ENCODE assay signal across 8 cellular contexts in the genomic region with DNA sequence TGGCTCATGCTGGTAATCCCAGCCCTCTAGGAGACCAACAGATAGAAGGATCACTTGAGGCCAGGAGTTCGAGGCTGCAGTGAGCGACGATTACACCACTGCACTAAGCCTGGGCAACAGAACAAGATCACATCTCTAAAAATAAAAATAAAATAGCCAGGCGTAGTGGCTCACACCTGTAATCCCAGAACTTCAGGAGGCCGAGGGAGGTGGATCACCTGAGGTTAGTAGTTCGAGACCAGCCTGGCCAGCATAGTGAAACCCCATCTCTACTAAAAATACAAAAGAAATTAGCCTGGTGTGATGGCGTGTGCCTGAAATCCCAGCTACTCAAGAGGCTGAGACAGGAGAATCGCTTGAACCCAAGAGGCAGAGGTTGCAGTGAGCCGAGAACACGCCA. TPM values are rescaled to one million over a fixed set of nuclear protein-coding genes. Genes with fewer than 3 reads are reported as not detected.
DNase-seq lines count a peak whose midpoint lies in the region; ATAC-seq, FAIRE-seq and TF ChIP-seq lines count a peak whose summit lies in the region.
"Not testable (repeated sequence)": the region's sequence is repeated elsewhere in the genome, so short reads cannot be mapped to it uniquely, and the experiment has no call there.

No MANE protein-coding gene starts in this region.

- TF ChIP-seq POLR2A in endothelial cell of umbilical vein (IDR thresholded peaks at IDR 0.05; ENCODE audit: low read depth, low read length): not testable (repeated sequence)

- not testable (repeated sequence) for ATAC-seq in WTC11; activated naive CD8-positive, alpha-beta T cell treated with anti-CD3 and anti-CD28 coated beads, Interleukin-2, amount 50 U/mL, for 24 hours; stimulated activated memory B cell treated with anti-CD40 and anti-IgM and Interleukin-4, amounts not matched to agents 10 μg/mL and 1 μg/mL and 100 μg/mL, for 72 hours

- peak overlapping the region; percentile 62; the same call in 1 of the 2 replicates for H3K4me2 ChIP-seq in BLaER1
- not testable (repeated sequence) for H3K4me2 ChIP-seq in endothelial cell of umbilical vein (ENCODE audit: insufficient read depth, low read length)

- CTCF ChIA-PET in WTC11 (lab: Charles Lee): not testable (repeated sequence)
- CTCF ChIA-PET in endothelial cell of umbilical vein (lab: Charles Lee): interaction anchor here (0.7 to 6.5 kb wide), 2 partner anchors 15 to 156 kb away, joined by 3 to 31 read pairs; no protein-coding TSS in a partner anchor

- H3K79me2 ChIP-seq in endothelial cell of umbilical vein (ENCODE audit: control insufficient read depth, insufficient read depth, low read length): not testable (repeated sequence)

- DNase-seq in GM12865 (ENCODE audit: low read depth) (peak; percentile 26), M059J (ENCODE audit: low read depth) (peak; percentile 41), kidney tubule cell (ENCODE audit: low spot score) (peak; percentile 20)
- DNase-seq in WTC11 (ENCODE audit: low spot score); activated naive CD8-positive, alpha-beta T cell treated with anti-CD3 and anti-CD28 coated beads, Interleukin-2, amount 50 U/mL, for 24 hours; endothelial cell of umbilical vein (ENCODE audit: low read depth, low spot score): not testable (repeated sequence)

- not testable (repeated sequence) for FAIRE-seq in endothelial cell of umbilical vein (lab: Jason Lieb, UNC)

- peaks cover 38% of the 10 kb centered on the region for H3K36me3 ChIP-seq in BLaER1
- H3K36me3 ChIP-seq in endothelial cell of umbilical vein (ENCODE audit: control insufficient read depth in 2 of 2, extremely low read depth in 1 of 2, insufficient read depth in 2 of 2, low read length in 2 of 2): peaks cover 15 to 19% of the 10 kb centered on the region in 2 experiments

- not testable (repeated sequence) for H3K9me3 ChIP-seq in BLaER1; endothelial cell of umbilical vein (replicated peaks; ENCODE audit: control insufficient read depth, insufficient read depth, low read length)

- intact Hi-C loops in endothelial cell of umbilical vein (cut with micrococcal nuclease): not testable (repeated sequence)

- not testable (repeated sequence) for H3K27ac Mint-ChIP-seq in WTC11
- H3K27ac Mint-ChIP-seq in activated naive CD8-positive, alpha-beta T cell treated with anti-CD3 and anti-CD28 coated beads, Interleukin-2, amount 50 U/mL, for 24 hours: peak overlapping the region; percentile 27
- peak overlapping the region; percentile 47 for H3K27ac Mint-ChIP-seq in stimulated activated memory B cell treated with anti-CD40 and anti-IgM and Interleukin-4, amounts not matched to agents 10 μg/mL and 1 μg/mL and 100 μg/mL, for 72 hours

- TF ChIP-seq CTCF in GM12865 (IDR thresholded peaks at IDR 0.05; ENCODE audit: insufficient read depth, low read depth, low read length, missing control alignments); WTC11 (IDR thresholded peaks at IDR 0.05); endothelial cell of umbilical vein (IDR thresholded peaks at IDR 0.05; ENCODE audit: extremely low read depth in 1 of 2, insufficient read depth in 1 of 2, low read depth in 1 of 2, low read length in 2 of 2): not testable (repeated sequence)

- not testable (repeated sequence) for H3K9me1 ChIP-seq in endothelial cell of umbilical vein (replicated peaks; ENCODE audit: control insufficient read depth, extremely low read depth, insufficient read depth, low read length)

- H3K27ac ChIP-seq in BLaER1; endothelial cell of umbilical vein (ENCODE audit: insufficient read depth, low read depth, low read length): not testable (repeated sequence)

- not testable (repeated sequence) for H2AFZ ChIP-seq in endothelial cell of umbilical vein (ENCODE audit: low read depth, low read length)

- not testable (repeated sequence) for H3K4me3 ChIP-seq in BLaER1; GM12865 (ENCODE audit: low read depth, low read length); endothelial cell of umbilical vein (replicated peaks in 1 of 3; ENCODE audit: insufficient read depth in 1 of 3, low read depth in 1 of 3, low read length in 3 of 3)

- peaks cover 39% of the 10 kb centered on the region for H3K36me3 Mint-ChIP-seq in WTC11
- H3K36me3 Mint-ChIP-seq in activated naive CD8-positive, alpha-beta T cell treated with anti-CD3 and anti-CD28 coated beads, Interleukin-2, amount 50 U/mL, for 24 hours (ENCODE audit: low read depth): peaks cover 30% of the 10 kb centered on the region
- H3K36me3 Mint-ChIP-seq in stimulated activated memory B cell treated with anti-CD40 and anti-IgM and Interleukin-4, amounts not matched to agents 10 μg/mL and 1 μg/mL and 100 μg/mL, for 72 hours: peaks cover 27% of the 10 kb centered on the region

- not testable (repeated sequence) for H3K27me3 ChIP-seq in BLaER1; endothelial cell of umbilical vein (ENCODE audit: control insufficient read depth in 2 of 2, insufficient read depth in 2 of 2, low read length in 2 of 2)

- POLR2A ChIA-PET in WTC11 (lab: Charles Lee): interaction anchor here (1.0 to 4.4 kb wide), 2 partner anchors 27 to 97 kb away, joined by 3 to 21 read pairs; no protein-coding TSS in a partner anchor
- POLR2A ChIA-PET in endothelial cell of umbilical vein (lab: Charles Lee): interaction anchor here (1.0 kb wide), 1 partner anchor 36 kb away, joined by 3 read pairs; no protein-coding TSS in a partner anchor

- not testable (repeated sequence) for H3K4me3 Mint-ChIP-seq in WTC11; activated naive CD8-positive, alpha-beta T cell treated with anti-CD3 and anti-CD28 coated beads, Interleukin-2, amount 50 U/mL, for 24 hours; stimulated activated memory B cell treated with anti-CD40 and anti-IgM and Interleukin-4, amounts not matched to agents 10 μg/mL and 1 μg/mL and 100 μg/mL, for 72 hours

- dilution Hi-C loops in endothelial cell of umbilical vein (cut with MboI; ENCODE audit: extremely low pct_ligation_motif_present, low sequenced_read_pairs): not testable (repeated sequence)

- not testable (repeated sequence) for BruUV-seq in endothelial cell of umbilical vein (replicated peaks; lab: Mats Ljungman, UMichigan)

- peaks cover 46% of the 10 kb centered on the region for H3K4me1 ChIP-seq in BLaER1
- H3K4me1 ChIP-seq in endothelial cell of umbilical vein (ENCODE audit: control insufficient read depth, extremely low read depth, insufficient read depth, low read length): not testable (repeated sequence)

- H3K9ac ChIP-seq in BLaER1; endothelial cell of umbilical vein (replicated peaks; ENCODE audit: extremely low read depth, insufficient read depth, low read length): not testable (repeated sequence)

- H3K4me1 Mint-ChIP-seq in WTC11: not testable (repeated sequence)
- peaks cover 21% of the 10 kb centered on the region for H3K4me1 Mint-ChIP-seq in activated naive CD8-positive, alpha-beta T cell treated with anti-CD3 and anti-CD28 coated beads, Interleukin-2, amount 50 U/mL, for 24 hours
- H3K4me1 Mint-ChIP-seq in stimulated activated memory B cell treated with anti-CD40 and anti-IgM and Interleukin-4, amounts not matched to agents 10 μg/mL and 1 μg/mL and 100 μg/mL, for 72 hours: peaks cover 38% of the 10 kb centered on the region

- not testable (repeated sequence) for H3K27me3 Mint-ChIP-seq in WTC11 (ENCODE audit: low read depth); activated naive CD8-positive, alpha-beta T cell treated with anti-CD3 and anti-CD28 coated beads, Interleukin-2, amount 50 U/mL, for 24 hours; stimulated activated memory B cell treated with anti-CD40 and anti-IgM and Interleukin-4, amounts not matched to agents 10 μg/mL and 1 μg/mL and 100 μg/mL, for 72 hours

- not testable (repeated sequence) for H3K9me3 Mint-ChIP-seq in WTC11; activated naive CD8-positive, alpha-beta T cell treated with anti-CD3 and anti-CD28 coated beads, Interleukin-2, amount 50 U/mL, for 24 hours; stimulated activated memory B cell treated with anti-CD40 and anti-IgM and Interleukin-4, amounts not matched to agents 10 μg/mL and 1 μg/mL and 100 μg/mL, for 72 hours

- H4K20me1 ChIP-seq in BLaER1: peaks cover 47% of the 10 kb centered on the region
- H4K20me1 ChIP-seq in endothelial cell of umbilical vein (replicated peaks; ENCODE audit: control insufficient read depth, extremely low read depth, insufficient read depth, low read length): not testable (repeated sequence)

TF ChIP-seq in WTC11, 78 proteins besides CTCF, POLR2A, EP300 and RAD21 (continues in another document):
- TF ChIP-seq ZNF416 (CRISPR knock-in tag; IDR thresholded peaks at IDR 0.05): peak; percentile 25; the same call in 1 of the 2 replicates

RNA-seq across cellular contexts. Expression of a gene that starts 8.1 kb away (rescaled TPM):
- total RNA-seq in M059J (2014; rRNA removed; shearing (Covaris generic)): 4,982 and 5,940 TPM in 2 replicates
- total RNA-seq in WTC11 (2021) (4,967 to 5,221 TPM (median 5,193 TPM) in 3 replicates), endothelial cell of umbilical vein (7,266 and 7,283 TPM in 2 replicates)
- 4,441 and 4,733 TPM in 2 replicates for polyA plus RNA-seq in endothelial cell of umbilical vein
- 6,749 and 6,812 TPM in 2 replicates for polyA plus RNA-seq in endothelial cell of umbilical vein (2011; cell fraction: cytosol; rRNA removed)
- polyA plus RNA-seq in endothelial cell of umbilical vein (2011; cell fraction: nucleus; rRNA removed): 2,400 and 3,219 TPM in 2 replicates
- 4,941 and 6,018 TPM in 2 replicates for polyA plus RNA-seq in endothelial cell of umbilical vein (2012)
- 2,868 and 4,067 TPM in 2 replicates for polyA minus RNA-seq in endothelial cell of umbilical vein
- polyA minus RNA-seq in endothelial cell of umbilical vein (2011; cell fraction: cytosol; rRNA and poly(A)+ RNA removed): 1,321 TPM
- polyA minus RNA-seq in endothelial cell of umbilical vein (2011; cell fraction: nucleus; rRNA and poly(A)+ RNA removed): 805 and 1,158 TPM in 2 replicates

RNA-seq across cellular contexts. Expression of a gene that starts 8.7 kb away (rescaled TPM):
- 7.3 and 9.9 TPM in 2 replicates for total RNA-seq in M059J (2014; rRNA removed; shearing (Covaris generic))
- total RNA-seq in WTC11 (2021): 18.9 to 22.0 TPM (median 21.8 TPM) in 3 replicates
- 16.8 and 21.4 TPM in 2 replicates for total RNA-seq in endothelial cell of umbilical vein
- polyA plus RNA-seq in endothelial cell of umbilical vein: 9.3 and 12.3 TPM in 2 replicates
- 5.0 and 6.3 TPM in 2 replicates for polyA plus RNA-seq in endothelial cell of umbilical vein (2011; cell fraction: cytosol; rRNA removed)
- 7.2 and 7.8 TPM in 2 replicates for polyA plus RNA-seq in endothelial cell of umbilical vein (2011; cell fraction: nucleus; rRNA removed)
- polyA plus RNA-seq in endothelial cell of umbilical vein (2012): 6.0 and 6.4 TPM in 2 replicates
- polyA minus RNA-seq in endothelial cell of umbilical vein: 12.9 and 13.4 TPM in 2 replicates
- 11.5 TPM for polyA minus RNA-seq in endothelial cell of umbilical vein (2011; cell fraction: cytosol; rRNA and poly(A)+ RNA removed)
- polyA minus RNA-seq in endothelial cell of umbilical vein (2011; cell fraction: nucleus; rRNA and poly(A)+ RNA removed): 7.4 and 12.3 TPM in 2 replicates
